In genomic region chr4:114539985-114540384, GRCh38 we compare ENCODE assay signal across 30 cellular contexts. TPM values are rescaled to one million over a fixed set of nuclear protein-coding genes. Genes with fewer than 3 reads are reported as not detected.
"Had no signal": no experiment of that assay in that cellular context is flagged by ENCODE, and none has a peak within 500 bp of the region (broad histone marks: within the 10 kb centered on the region; RNA-seq: fewer than 3 reads in every experiment).

No MANE protein-coding gene starts in this region.

- DNase-seq: activated B cell treated with CpG ODN at 0.5 μM for 24 hours; activated CD4-positive, alpha-beta memory T cell treated with anti-CD3 and anti-CD28 coated beads for 36 hours; activated CD4-positive, alpha-beta T cell treated with anti-CD3 and anti-CD28 coated beads for 4 hours; activated CD4-positive, alpha-beta T cell treated with anti-CD3 and anti-CD28 coated beads, Interleukin-2, amount 10 ng/mL, durations not matched to agents 24 days and 14 days; activated CD4-positive, alpha-beta T cell treated with anti-CD3 and anti-CD28 coated beads, Interleukin-2, amount 50 U/mL, for 1 hour; activated CD4-positive, alpha-beta T cell treated with anti-CD3 and anti-CD28 coated beads, Interleukin-2, amount 50 U/mL, for 4 hours; activated CD4-positive, CD25-positive, alpha-beta regulatory T cell treated with anti-CD3 and anti-CD28 coated beads, Interleukin-2, amount 50 U/mL, for 72 hours; activated CD8-positive, alpha-beta memory T cell treated with anti-CD3 and anti-CD28 coated beads, Interleukin-2, amount 50 U/mL, for 4 hours; activated effector memory CD4-positive, alpha-beta T cell treated with anti-CD3 and anti-CD28 coated beads, Interleukin-2, amount 50 U/mL, for 16 hours; activated gamma-delta T cell treated with Interleukin-2 at 50 U/mL for 16 hours; activated naive CD4-positive, alpha-beta T cell; activated naive CD4-positive, alpha-beta T cell treated with anti-CD3 and anti-CD28 coated beads, Interleukin-2, amount 10 ng/mL, durations not matched to agents 7 days and 5 days; activated naive CD8-positive, alpha-beta T cell treated with anti-CD3 and anti-CD28 coated beads for 36 hours; activated T-cell treated with anti-CD3 and anti-CD28 coated beads for 4 hours; activated T-cell treated with anti-CD3 and anti-CD28 coated beads, Interleukin-2, amount 50 U/mL, for 1 hour; activated T-cell treated with anti-CD3 and anti-CD28 coated beads, Interleukin-2, amount 50 U/mL, for 4 hours; activated T-cell treated with anti-CD3 and anti-CD28 coated beads, Interleukin-2, amount 50 U/mL, for 72 hours; adrenal gland; amniotic stem cell; aorta; body of pancreas; brain microvascular endothelial cell; central memory CD4-positive, alpha-beta T cell; T-helper 2 cell; T-helper 9 cell had no signal

- H3K4me1 Mint-ChIP-seq: activated B cell treated with CpG ODN at 0.5 μM for 24 hours; activated CD4-positive, alpha-beta T cell treated with anti-CD3 and anti-CD28 coated beads, Interleukin-2, amount 10 ng/mL, durations not matched to agents 24 days and 14 days; activated naive CD4-positive, alpha-beta T cell treated with anti-CD3 and anti-CD28 coated beads, Interleukin-2, amount 10 ng/mL, durations not matched to agents 7 days and 5 days; activated naive CD4-positive, alpha-beta T cell treated with anti-CD3 and anti-CD28 coated beads, Interleukin-2, amount 50 U/mL, for 24 hours; activated naive CD8-positive, alpha-beta T cell treated with anti-CD3 and anti-CD28 coated beads for 36 hours; activated T-helper 17 cell treated with anti-CD3 and anti-CD28 coated beads, Interleukin-2, amount 50 U/mL, for 72 hours had no signal

- H3K27ac Mint-ChIP-seq: activated B cell treated with CpG ODN at 0.5 μM for 24 hours; activated CD4-positive, alpha-beta memory T cell treated with anti-CD3 and anti-CD28 coated beads for 36 hours; activated CD4-positive, alpha-beta T cell treated with anti-CD3 and anti-CD28 coated beads, Interleukin-2, amount 10 ng/mL, durations not matched to agents 24 days and 14 days; activated naive CD4-positive, alpha-beta T cell treated with anti-CD3 and anti-CD28 coated beads, Interleukin-2, amount 10 ng/mL, durations not matched to agents 7 days and 5 days; activated naive CD4-positive, alpha-beta T cell treated with anti-CD3 and anti-CD28 coated beads, Interleukin-2, amount 50 U/mL, for 24 hours; activated naive CD8-positive, alpha-beta T cell treated with anti-CD3 and anti-CD28 coated beads for 36 hours; activated T-cell treated with anti-CD3 and anti-CD28 coated beads, Interleukin-2, amount 50 U/mL, for 72 hours; activated T-helper 1 cell treated with anti-CD3 and anti-CD28 coated beads, Interleukin-12 subunit alpha, Interleukin-12 subunit beta, Interleukin-2, Interleukin-4 antibody, amounts not matched to agents 30 ng/mL and 10 ng/mL and 1 ng/mL, durations not matched to agents 14 hours and 24 hours and 36 hours; activated T-helper 17 cell treated with anti-CD3 and anti-CD28 coated beads, Interleukin-2, amount 50 U/mL, for 72 hours; T-helper 1 cell treated with Interleukin-12 subunit alpha and Interleukin-12 subunit beta and Interleukin-4 antibody, amounts not matched to agents 30 μg/mL and 1 μg/mL, for 36 hours; T-helper 2 cell treated with Interferon-gamma antibody and Interleukin-4, amounts not matched to agents 5 μg/mL and 100 μg/mL, for 36 hours had no signal

- H3K9me3 Mint-ChIP-seq: activated CD4-positive, alpha-beta memory T cell treated with anti-CD3 and anti-CD28 coated beads for 36 hours; activated CD4-positive, alpha-beta T cell treated with anti-CD3 and anti-CD28 coated beads, Interleukin-2, amount 10 ng/mL, durations not matched to agents 24 days and 14 days; activated naive CD4-positive, alpha-beta T cell treated with anti-CD3 and anti-CD28 coated beads, Interleukin-2, amount 10 ng/mL, durations not matched to agents 7 days and 5 days; activated naive CD4-positive, alpha-beta T cell treated with anti-CD3 and anti-CD28 coated beads, Interleukin-2, amount 50 U/mL, for 24 hours; activated T-cell treated with anti-CD3 and anti-CD28 coated beads, Interleukin-2, amount 50 U/mL, for 4 hours; activated T-helper 1 cell treated with anti-CD3 and anti-CD28 coated beads, Interleukin-12 subunit alpha, Interleukin-12 subunit beta, Interleukin-2, Interleukin-4 antibody, amounts not matched to agents 30 ng/mL and 10 ng/mL and 1 ng/mL, durations not matched to agents 14 hours and 24 hours and 36 hours; activated T-helper 17 cell treated with anti-CD3 and anti-CD28 coated beads, Interleukin-2, amount 50 U/mL, for 72 hours; T-helper 2 cell treated with Interferon-gamma antibody and Interleukin-4, amounts not matched to agents 5 μg/mL and 100 μg/mL, for 36 hours had no signal

- ATAC-seq: activated T-cell treated with anti-CD3 and anti-CD28 coated beads, Interleukin-2, amount 50 U/mL, for 4 hours; activated T-helper 17 cell treated with anti-CD3 and anti-CD28 coated beads, Interleukin-2, amount 50 U/mL, for 72 hours; body of pancreas had no signal

- H3K27me3 Mint-ChIP-seq: activated B cell treated with CpG ODN at 0.5 μM for 24 hours; activated CD4-positive, alpha-beta memory T cell treated with anti-CD3 and anti-CD28 coated beads for 36 hours; activated CD4-positive, alpha-beta T cell treated with anti-CD3 and anti-CD28 coated beads, Interleukin-2, amount 10 ng/mL, durations not matched to agents 24 days and 14 days; activated naive CD4-positive, alpha-beta T cell treated with anti-CD3 and anti-CD28 coated beads, Interleukin-2, amount 10 ng/mL, durations not matched to agents 7 days and 5 days; activated T-helper 17 cell treated with anti-CD3 and anti-CD28 coated beads, Interleukin-2, amount 50 U/mL, for 72 hours had no signal

- H3K4me3 Mint-ChIP-seq: activated B cell treated with CpG ODN at 0.5 μM for 24 hours; activated CD4-positive, alpha-beta memory T cell treated with anti-CD3 and anti-CD28 coated beads for 36 hours; activated CD4-positive, alpha-beta T cell treated with anti-CD3 and anti-CD28 coated beads, Interleukin-2, amount 10 ng/mL, durations not matched to agents 24 days and 14 days; activated naive CD4-positive, alpha-beta T cell treated with anti-CD3 and anti-CD28 coated beads, Interleukin-2, amount 10 ng/mL, durations not matched to agents 7 days and 5 days; activated naive CD4-positive, alpha-beta T cell treated with anti-CD3 and anti-CD28 coated beads, Interleukin-2, amount 50 U/mL, for 24 hours; activated naive CD8-positive, alpha-beta T cell treated with anti-CD3 and anti-CD28 coated beads for 36 hours; activated T-cell treated with anti-CD3 and anti-CD28 coated beads, Interleukin-2, amount 50 U/mL, for 4 hours; activated T-cell treated with anti-CD3 and anti-CD28 coated beads, Interleukin-2, amount 50 U/mL, for 72 hours; activated T-helper 1 cell treated with anti-CD3 and anti-CD28 coated beads, Interleukin-12 subunit alpha, Interleukin-12 subunit beta, Interleukin-2, Interleukin-4 antibody, amounts not matched to agents 30 ng/mL and 10 ng/mL and 1 ng/mL, durations not matched to agents 14 hours and 24 hours and 36 hours; activated T-helper 17 cell treated with anti-CD3 and anti-CD28 coated beads, Interleukin-2, amount 50 U/mL, for 72 hours; T-helper 1 cell treated with Interleukin-12 subunit alpha and Interleukin-12 subunit beta and Interleukin-4 antibody, amounts not matched to agents 30 μg/mL and 1 μg/mL, for 36 hours; T-helper 2 cell treated with Interferon-gamma antibody and Interleukin-4, amounts not matched to agents 5 μg/mL and 100 μg/mL, for 36 hours had no signal

- H3K36me3 Mint-ChIP-seq: activated CD4-positive, alpha-beta memory T cell treated with anti-CD3 and anti-CD28 coated beads for 36 hours; activated naive CD4-positive, alpha-beta T cell treated with anti-CD3 and anti-CD28 coated beads, Interleukin-2, amount 10 ng/mL, durations not matched to agents 7 days and 5 days; activated naive CD4-positive, alpha-beta T cell treated with anti-CD3 and anti-CD28 coated beads, Interleukin-2, amount 50 U/mL, for 24 hours; activated naive CD8-positive, alpha-beta T cell treated with anti-CD3 and anti-CD28 coated beads for 36 hours had no signal

RNA-seq across cellular contexts. Expression of gene UGT8, which starts 58.6 kb away (rescaled TPM):
- total RNA-seq: activated CD4-positive, alpha-beta T cell treated with anti-CD3 and anti-CD28 coated beads, Interleukin-2, amount 10 ng/mL, durations not matched to agents 24 days and 14 days; activated T-helper 1 cell treated with anti-CD3 and anti-CD28 coated beads, Interleukin-12 subunit alpha, Interleukin-12 subunit beta, Interleukin-2, Interleukin-4 antibody, amounts not matched to agents 30 ng/mL and 10 ng/mL and 1 ng/mL, durations not matched to agents 14 hours and 24 hours and 36 hours had no signal
